Comparison of ENCODE assay signal across 1 cellular context in genomic region chr6:3258720-3259490, GRCh38.
TF ChIP-seq lines count a peak whose summit lies in the region.

TSS of gene PSMG4 (plus strand) at chr6:3258947. CDS start at chr6:3259023, 76 bp downstream.

TF ChIP-seq in K562, 482 proteins besides CTCF, POLR2A, EP300 and RAD21 (continued from another document and continues in another):
- TF ChIP-seq, protein P1, sequence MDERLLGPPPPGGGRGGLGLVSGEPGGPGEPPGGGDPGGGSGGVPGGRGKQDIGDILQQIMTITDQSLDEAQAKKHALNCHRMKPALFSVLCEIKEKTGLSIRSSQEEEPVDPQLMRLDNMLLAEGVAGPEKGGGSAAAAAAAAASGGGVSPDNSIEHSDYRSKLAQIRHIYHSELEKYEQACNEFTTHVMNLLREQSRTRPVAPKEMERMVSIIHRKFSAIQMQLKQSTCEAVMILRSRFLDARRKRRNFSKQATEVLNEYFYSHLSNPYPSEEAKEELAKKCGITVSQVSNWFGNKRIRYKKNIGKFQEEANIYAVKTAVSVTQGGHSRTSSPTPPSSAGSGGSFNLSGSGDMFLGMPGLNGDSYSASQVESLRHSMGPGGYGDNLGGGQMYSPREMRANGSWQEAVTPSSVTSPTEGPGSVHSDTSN (CRISPR knock-in tag; IDR thresholded peaks at IDR 0.05; ENCODE audit: low read depth): no peak
- TF ChIP-seq, protein P1 (tag; conservative IDR thresholded peaks at IDR 0.05; ENCODE audit: low read depth): no peak
- TF ChIP-seq ZNF354B (CRISPR knock-in tag; IDR thresholded peaks at IDR 0.05): no peak
- TF ChIP-seq ZBTB26 (CRISPR knock-in tag; IDR thresholded peaks at IDR 0.05): no peak
- TF ChIP-seq ZBTB11 (CRISPR knock-in tag; IDR thresholded peaks at IDR 0.05): no peak
- TF ChIP-seq TRIM25 (IDR thresholded peaks at IDR 0.05; ENCODE audit: borderline replicate concordance): no peak
- TF ChIP-seq, protein P2, sequence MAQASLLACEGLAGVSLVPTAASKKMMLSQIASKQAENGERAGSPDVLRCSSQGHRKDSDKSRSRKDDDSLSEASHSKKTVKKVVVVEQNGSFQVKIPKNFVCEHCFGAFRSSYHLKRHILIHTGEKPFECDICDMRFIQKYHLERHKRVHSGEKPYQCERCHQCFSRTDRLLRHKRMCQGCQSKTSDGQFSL (CRISPR knock-in tag; IDR thresholded peaks at IDR 0.05): peak; percentile 59; the same call in 1 of the 2 replicates
- TF ChIP-seq, protein P2 (tag; IDR thresholded peaks at IDR 0.05): no peak
- no peak for TF ChIP-seq CBFA2T2 (conservative IDR thresholded peaks at IDR 0.05)
- no peak for TF ChIP-seq TEAD2 (tag; IDR thresholded peaks at IDR 0.05)
- TF ChIP-seq E2F8 (IDR thresholded peaks at IDR 0.05; ENCODE audit: low read depth, partially characterized antibody): no peak
- TF ChIP-seq RBBP5 (IDR thresholded peaks at IDR 0.05; ENCODE audit: borderline replicate concordance, insufficient read depth, low read length, poor library complexity, severe bottlenecking): peak; percentile 100
- no peak for TF ChIP-seq KLF16 (IDR thresholded peaks at IDR 0.05)
- TF ChIP-seq RB1 (IDR thresholded peaks at IDR 0.05; ENCODE audit: low read depth): peak; percentile 92
- TF ChIP-seq ZNF217 (CRISPR knock-in tag; IDR thresholded peaks at IDR 0.05): no peak
- no peak for TF ChIP-seq NR2F6 (CRISPR knock-in tag; IDR thresholded peaks at IDR 0.05)
- TF ChIP-seq CREB1 (IDR thresholded peaks at IDR 0.05): peak; percentile 51; the same call in 1 of the 2 replicates
- TF ChIP-seq CREB1 (CRISPR knock-in tag; IDR thresholded peaks at IDR 0.05): peak; percentile 68
- TF ChIP-seq NFIC (IDR thresholded peaks at IDR 0.05): peak; percentile 45; the same call in 1 of the 2 replicates
- no peak for TF ChIP-seq CC2D1A (IDR thresholded peaks at IDR 0.05)
- TF ChIP-seq RBM25 (IDR thresholded peaks at IDR 0.05; ENCODE audit: low read depth, low read length, severe bottlenecking): no peak
- TF ChIP-seq ZNF431 (CRISPR knock-in tag; IDR thresholded peaks at IDR 0.05): no peak; the same call in 1 of the 2 replicates
- peak; percentile 74 for TF ChIP-seq POLR2B (IDR thresholded peaks at IDR 0.05; ENCODE audit: low read depth, partially characterized antibody)
- no peak for TF ChIP-seq ATF6 (CRISPR knock-in tag; IDR thresholded peaks at IDR 0.05)
- TF ChIP-seq MEIS2 (IDR thresholded peaks at IDR 0.05; ENCODE audit: partially characterized antibody): no peak
- TF ChIP-seq, protein P3, sequence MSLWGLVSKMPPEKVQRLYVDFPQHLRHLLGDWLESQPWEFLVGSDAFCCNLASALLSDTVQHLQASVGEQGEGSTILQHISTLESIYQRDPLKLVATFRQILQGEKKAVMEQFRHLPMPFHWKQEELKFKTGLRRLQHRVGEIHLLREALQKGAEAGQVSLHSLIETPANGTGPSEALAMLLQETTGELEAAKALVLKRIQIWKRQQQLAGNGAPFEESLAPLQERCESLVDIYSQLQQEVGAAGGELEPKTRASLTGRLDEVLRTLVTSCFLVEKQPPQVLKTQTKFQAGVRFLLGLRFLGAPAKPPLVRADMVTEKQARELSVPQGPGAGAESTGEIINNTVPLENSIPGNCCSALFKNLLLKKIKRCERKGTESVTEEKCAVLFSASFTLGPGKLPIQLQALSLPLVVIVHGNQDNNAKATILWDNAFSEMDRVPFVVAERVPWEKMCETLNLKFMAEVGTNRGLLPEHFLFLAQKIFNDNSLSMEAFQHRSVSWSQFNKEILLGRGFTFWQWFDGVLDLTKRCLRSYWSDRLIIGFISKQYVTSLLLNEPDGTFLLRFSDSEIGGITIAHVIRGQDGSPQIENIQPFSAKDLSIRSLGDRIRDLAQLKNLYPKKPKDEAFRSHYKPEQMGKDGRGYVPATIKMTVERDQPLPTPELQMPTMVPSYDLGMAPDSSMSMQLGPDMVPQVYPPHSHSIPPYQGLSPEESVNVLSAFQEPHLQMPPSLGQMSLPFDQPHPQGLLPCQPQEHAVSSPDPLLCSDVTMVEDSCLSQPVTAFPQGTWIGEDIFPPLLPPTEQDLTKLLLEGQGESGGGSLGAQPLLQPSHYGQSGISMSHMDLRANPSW (CRISPR knock-in tag; IDR thresholded peaks at IDR 0.05): 0 out of 2 replicates have a peak, but pooled peaks have one; percentile 45
- TF ChIP-seq TCF3 (CRISPR knock-in tag; IDR thresholded peaks at IDR 0.05): no peak
- TF ChIP-seq, protein P4, sequence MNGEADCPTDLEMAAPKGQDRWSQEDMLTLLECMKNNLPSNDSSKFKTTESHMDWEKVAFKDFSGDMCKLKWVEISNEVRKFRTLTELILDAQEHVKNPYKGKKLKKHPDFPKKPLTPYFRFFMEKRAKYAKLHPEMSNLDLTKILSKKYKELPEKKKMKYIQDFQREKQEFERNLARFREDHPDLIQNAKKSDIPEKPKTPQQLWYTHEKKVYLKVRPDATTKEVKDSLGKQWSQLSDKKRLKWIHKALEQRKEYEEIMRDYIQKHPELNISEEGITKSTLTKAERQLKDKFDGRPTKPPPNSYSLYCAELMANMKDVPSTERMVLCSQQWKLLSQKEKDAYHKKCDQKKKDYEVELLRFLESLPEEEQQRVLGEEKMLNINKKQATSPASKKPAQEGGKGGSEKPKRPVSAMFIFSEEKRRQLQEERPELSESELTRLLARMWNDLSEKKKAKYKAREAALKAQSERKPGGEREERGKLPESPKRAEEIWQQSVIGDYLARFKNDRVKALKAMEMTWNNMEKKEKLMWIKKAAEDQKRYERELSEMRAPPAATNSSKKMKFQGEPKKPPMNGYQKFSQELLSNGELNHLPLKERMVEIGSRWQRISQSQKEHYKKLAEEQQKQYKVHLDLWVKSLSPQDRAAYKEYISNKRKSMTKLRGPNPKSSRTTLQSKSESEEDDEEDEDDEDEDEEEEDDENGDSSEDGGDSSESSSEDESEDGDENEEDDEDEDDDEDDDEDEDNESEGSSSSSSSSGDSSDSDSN (IDR thresholded peaks at IDR 0.05; ENCODE audit: borderline replicate concordance in 1 of 2, low read depth in 2 of 2, low read length in 2 of 2): 0 out of 4 replicates have a peak, but pooled peaks of 1 of the 2 experiments have one; percentile 24
- peak; percentile 45; the same call in 1 of the 2 replicates for TF ChIP-seq ESRRA (IDR thresholded peaks at IDR 0.05; ENCODE audit: borderline replicate concordance, low read depth)
- TF ChIP-seq SFPQ (IDR thresholded peaks at IDR 0.05; ENCODE audit: low read depth, low read length): no peak
